35 cellular contexts compared by ENCODE assay signal in genomic region chr12:42259699-42260098, GRCh38.
"Had no signal": no experiment of that assay in that cellular context is flagged by ENCODE, and none has a peak within 500 bp of the region (broad histone marks: within the 10 kb centered on the region; RNA-seq: fewer than 3 reads in every experiment).

No MANE protein-coding gene starts in this region.

- ATAC-seq: activated CD8-positive, alpha-beta T cell treated with anti-CD3 and anti-CD28 coated beads for 36 hours; activated naive CD4-positive, alpha-beta T cell treated with anti-CD3 and anti-CD28 coated beads, Interleukin-2, amount 50 U/mL, for 72 hours; activated T-helper 17 cell treated with anti-CD3 and anti-CD28 coated beads, Interleukin-2, amount 50 U/mL, for 72 hours; body of pancreas had no signal

- H3K27ac ChIP-seq: adrenal gland, body of pancreas, brain microvascular endothelial cell, breast epithelium, VCaP had no signal

- H3K9me3 ChIP-seq: adrenal gland, body of pancreas, breast epithelium had no signal

- H3K4me1 Mint-ChIP-seq: activated B cell treated with CpG ODN at 0.5 μM for 24 hours; activated CD4-positive, alpha-beta T cell treated with anti-CD3 and anti-CD28 coated beads, Interleukin-2, amount 10 ng/mL, durations not matched to agents 24 days and 14 days; activated naive CD8-positive, alpha-beta T cell treated with anti-CD3 and anti-CD28 coated beads for 36 hours had no signal

- H3K36me3 Mint-ChIP-seq: activated CD4-positive, alpha-beta memory T cell treated with anti-CD3 and anti-CD28 coated beads for 36 hours; activated naive CD4-positive, alpha-beta T cell treated with anti-CD3 and anti-CD28 coated beads, Interleukin-2, amount 50 U/mL, for 72 hours had no signal

- H3K27ac Mint-ChIP-seq: activated B cell treated with CpG ODN at 0.5 μM for 24 hours; activated CD4-positive, alpha-beta memory T cell treated with anti-CD3 and anti-CD28 coated beads for 36 hours; activated CD4-positive, alpha-beta T cell treated with anti-CD3 and anti-CD28 coated beads, Interleukin-2, amount 10 ng/mL, durations not matched to agents 24 days and 14 days; activated CD8-positive, alpha-beta T cell treated with anti-CD3 and anti-CD28 coated beads for 36 hours; activated naive CD4-positive, alpha-beta T cell treated with anti-CD3 and anti-CD28 coated beads for 36 hours; activated naive CD4-positive, alpha-beta T cell treated with anti-CD3 and anti-CD28 coated beads, Interleukin-2, amount 50 U/mL, for 72 hours; activated naive CD8-positive, alpha-beta T cell treated with anti-CD3 and anti-CD28 coated beads for 36 hours; activated T-cell treated with anti-CD3 and anti-CD28 coated beads, Interleukin-2, amount 50 U/mL, for 24 hours; activated T-helper 1 cell treated with anti-CD3 and anti-CD28 coated beads, Interleukin-12 subunit alpha, Interleukin-12 subunit beta, Interleukin-2, Interleukin-4 antibody, amounts not matched to agents 30 ng/mL and 10 ng/mL and 1 ng/mL, durations not matched to agents 14 hours and 24 hours and 36 hours; activated T-helper 17 cell treated with anti-CD3 and anti-CD28 coated beads, Interleukin-2, amount 50 U/mL, for 72 hours; T-helper 1 cell treated with Interleukin-12 subunit alpha and Interleukin-12 subunit beta and Interleukin-4 antibody, amounts not matched to agents 30 μg/mL and 1 μg/mL, for 36 hours; T-helper 2 cell treated with Interferon-gamma antibody and Interleukin-4, amounts not matched to agents 5 μg/mL and 100 μg/mL, for 36 hours had no signal

- DNase-seq: activated B cell treated with CpG ODN at 0.5 μM for 24 hours; activated CD4-positive, alpha-beta memory T cell treated with anti-CD3 and anti-CD28 coated beads for 36 hours; activated CD4-positive, alpha-beta T cell treated with anti-CD3 and anti-CD28 coated beads for 4 hours; activated CD4-positive, alpha-beta T cell treated with anti-CD3 and anti-CD28 coated beads, Interleukin-2, amount 10 ng/mL, durations not matched to agents 24 days and 14 days; activated CD4-positive, alpha-beta T cell treated with anti-CD3 and anti-CD28 coated beads, Interleukin-2, amount 50 U/mL, for 1 hour; activated CD4-positive, alpha-beta T cell treated with anti-CD3 and anti-CD28 coated beads, Interleukin-2, amount 50 U/mL, for 4 hours; activated CD4-positive, CD25-positive, alpha-beta regulatory T cell treated with anti-CD3 and anti-CD28 coated beads, Interleukin-2, amount 50 U/mL, for 72 hours; activated CD8-positive, alpha-beta memory T cell treated with anti-CD3 and anti-CD28 coated beads, Interleukin-2, amount 50 U/mL, for 4 hours; activated CD8-positive, alpha-beta T cell treated with anti-CD3 and anti-CD28 coated beads for 36 hours; activated effector memory CD4-positive, alpha-beta T cell treated with anti-CD3 and anti-CD28 coated beads, Interleukin-2, amount 50 U/mL, for 16 hours; activated gamma-delta T cell treated with Interleukin-2 at 50 U/mL for 16 hours; activated naive CD4-positive, alpha-beta T cell; activated naive CD4-positive, alpha-beta T cell treated with anti-CD3 and anti-CD28 coated beads for 36 hours; activated naive CD4-positive, alpha-beta T cell treated with anti-CD3 and anti-CD28 coated beads, Interleukin-2, amount 50 U/mL, for 16 hours; activated naive CD8-positive, alpha-beta T cell treated with anti-CD3 and anti-CD28 coated beads for 36 hours; activated T-cell treated with anti-CD3 and anti-CD28 coated beads, Interleukin-2, amount 50 U/mL, for 24 hours; activated T-cell treated with anti-CD3 and anti-CD28 coated beads, Interleukin-2, amount 50 U/mL, for 48 hours; adrenal gland; amniotic stem cell; aorta; body of pancreas; brain microvascular endothelial cell; central memory CD4-positive, alpha-beta T cell; T-helper 1 cell; T-helper 2 cell; T-helper 9 cell had no signal

- FAIRE-seq: astrocyte, TTC549 had no signal

- H3K36me3 ChIP-seq: adrenal gland, brain microvascular endothelial cell, breast epithelium had no signal

- H3K4me1 ChIP-seq: adrenal gland, body of pancreas, breast epithelium had no signal

- H3K4me3 ChIP-seq: adrenal gland, body of pancreas, breast epithelium had no signal

- H3K9me3 Mint-ChIP-seq: activated B cell treated with CpG ODN at 0.5 μM for 24 hours; activated CD4-positive, alpha-beta memory T cell treated with anti-CD3 and anti-CD28 coated beads for 36 hours; activated CD4-positive, alpha-beta T cell treated with anti-CD3 and anti-CD28 coated beads, Interleukin-2, amount 10 ng/mL, durations not matched to agents 24 days and 14 days; activated CD8-positive, alpha-beta T cell treated with anti-CD3 and anti-CD28 coated beads for 36 hours; activated naive CD4-positive, alpha-beta T cell treated with anti-CD3 and anti-CD28 coated beads for 36 hours; activated naive CD8-positive, alpha-beta T cell treated with anti-CD3 and anti-CD28 coated beads for 36 hours; activated T-cell treated with anti-CD3 and anti-CD28 coated beads, Interleukin-2, amount 50 U/mL, for 24 hours; activated T-helper 17 cell treated with anti-CD3 and anti-CD28 coated beads, Interleukin-2, amount 50 U/mL, for 72 hours; T-helper 1 cell treated with Interleukin-12 subunit alpha and Interleukin-12 subunit beta and Interleukin-4 antibody, amounts not matched to agents 30 μg/mL and 1 μg/mL, for 36 hours had no signal

- H3K4me3 Mint-ChIP-seq: activated B cell treated with CpG ODN at 0.5 μM for 24 hours; activated CD4-positive, alpha-beta memory T cell treated with anti-CD3 and anti-CD28 coated beads for 36 hours; activated CD4-positive, alpha-beta T cell treated with anti-CD3 and anti-CD28 coated beads, Interleukin-2, amount 10 ng/mL, durations not matched to agents 24 days and 14 days; activated CD8-positive, alpha-beta T cell treated with anti-CD3 and anti-CD28 coated beads for 36 hours; activated naive CD4-positive, alpha-beta T cell treated with anti-CD3 and anti-CD28 coated beads for 36 hours; activated naive CD8-positive, alpha-beta T cell treated with anti-CD3 and anti-CD28 coated beads for 36 hours; activated T-cell treated with anti-CD3 and anti-CD28 coated beads, Interleukin-2, amount 50 U/mL, for 24 hours; activated T-helper 1 cell treated with anti-CD3 and anti-CD28 coated beads, Interleukin-12 subunit alpha, Interleukin-12 subunit beta, Interleukin-2, Interleukin-4 antibody, amounts not matched to agents 30 ng/mL and 10 ng/mL and 1 ng/mL, durations not matched to agents 14 hours and 24 hours and 36 hours; activated T-helper 17 cell treated with anti-CD3 and anti-CD28 coated beads, Interleukin-2, amount 50 U/mL, for 72 hours; T-helper 1 cell treated with Interleukin-12 subunit alpha and Interleukin-12 subunit beta and Interleukin-4 antibody, amounts not matched to agents 30 μg/mL and 1 μg/mL, for 36 hours; T-helper 2 cell treated with Interferon-gamma antibody and Interleukin-4, amounts not matched to agents 5 μg/mL and 100 μg/mL, for 36 hours had no signal

- H3K27me3 Mint-ChIP-seq: activated B cell treated with CpG ODN at 0.5 μM for 24 hours; activated CD4-positive, alpha-beta memory T cell treated with anti-CD3 and anti-CD28 coated beads for 36 hours; activated CD8-positive, alpha-beta T cell treated with anti-CD3 and anti-CD28 coated beads for 36 hours; activated naive CD8-positive, alpha-beta T cell treated with anti-CD3 and anti-CD28 coated beads for 36 hours; activated T-cell treated with anti-CD3 and anti-CD28 coated beads, Interleukin-2, amount 50 U/mL, for 24 hours had no signal

- H3K27me3 ChIP-seq: adrenal gland, body of pancreas, brain microvascular endothelial cell, breast epithelium had no signal
